Comparison of ENCODE assay signal across 1 cellular context in genomic region chr5:69455428-69455988, GRCh38. TPM values are rescaled to one million over a fixed set of nuclear protein-coding genes. Genes with fewer than 3 reads are reported as not detected.
"Had no signal": no experiment of that assay in that cellular context is flagged by ENCODE, and none has a peak within 500 bp of the region (broad histone marks: within the 10 kb centered on the region; RNA-seq: fewer than 3 reads in every experiment).

No MANE protein-coding gene starts in this region.

RNA-seq across cellular contexts. Expression of gene MARVELD2, which starts 40.6 kb away (rescaled TPM):
- total RNA-seq: SK-MEL-5 had no signal
